Comparison of ENCODE assay signal across 8 cellular contexts in genomic region chr6:166956444-166957086, GRCh38. TPM values are rescaled to one million over a fixed set of nuclear protein-coding genes. Genes with fewer than 3 reads are reported as not detected.
DNase-seq lines count a peak whose midpoint lies in the region; ATAC-seq and TF ChIP-seq lines count a peak whose summit lies in the region.

Gene RNASET2, minus strand, starts transcription at chr6:166956550. Its CDS starts 368 bp downstream, at chr6:166956182.

- peak; percentile 96 to 100 (median 99) for DNase-seq in CD4-positive, alpha-beta T cell
- DNase-seq in HK-2 (ENCODE audit: unreplicated experiment): peak; percentile 97
- DNase-seq in NK-92 (lab: John Stamatoyannopoulos, UW; ENCODE audit: unreplicated experiment): peak; percentile 70
- peak; percentile 100 for DNase-seq in activated CD8-positive, alpha-beta memory T cell treated with anti-CD3 and anti-CD28 coated beads for 24 hours
- DNase-seq in effector CD4-positive, alpha-beta T cell: peak; percentile 99
- DNase-seq in medulla oblongata (ENCODE audit: extremely low spot score): peak; percentile 93
- peak; percentile 96 to 99 (median 99) for DNase-seq in stimulated activated CD4-positive, alpha-beta T cell treated with anti-CD3 and anti-CD28 coated beads, TNF-alpha, amount 100 ng/mL, for 48 hours (ENCODE audit: low read depth in 3 of 3)

- peak within 1 kb of the TSS; percentile 95 for H3K4me3 Mint-ChIP-seq in CD4-positive, alpha-beta T cell

- H3K27ac Mint-ChIP-seq in CD4-positive, alpha-beta T cell: peak within 1 kb of the TSS; percentile 93

- ATAC-seq in CD4-positive, alpha-beta T cell (ENCODE audit: poor library complexity): peak; percentile 81
- ATAC-seq in GM19452 (IDR thresholded peaks at IDR 0.05; ENCODE audit: unreplicated experiment): peak; percentile 53

- POLR2A ChIA-PET in CD4-positive, alpha-beta T cell (lab: Charles Lee): interaction anchor here (0.6 to 3.4 kb wide), 21 partner anchors 9 to 614 kb away, joined by 3 to 32 read pairs (median 4); partner anchors contain the start of genes CEP43, RPS6KA2 and SFT2D1

- no peaks in the 10 kb centered on the region for H3K9me3 Mint-ChIP-seq in CD4-positive, alpha-beta T cell

- peaks cover 37% of the 10 kb centered on the region for H3K36me3 Mint-ChIP-seq in CD4-positive, alpha-beta T cell (ENCODE audit: low read depth)

- no peaks in the 10 kb centered on the region for H3K27me3 ChIP-seq in CD4-positive, alpha-beta T cell (ENCODE audit: control insufficient read depth, insufficient read depth, low read length)

- no peak for TF ChIP-seq CTCF in CD4-positive, alpha-beta T cell (IDR thresholded peaks at IDR 0.05)

- H3K27ac ChIP-seq in CD4-positive, alpha-beta T cell (ENCODE audit: low read depth, low read length): peak within 1 kb of the TSS; percentile 88

- intact Hi-C loops in CD4-positive, alpha-beta T cell (cut with DNase I, micrococcal nuclease): loop anchor here (2.0 to 10.0 kb wide), 4 partner anchors 40 to 868 kb away; partner anchors contain the start of genes AFDN (in 1 of the 2), CEP43 (in 1 of the 2) and RPS6KA2 (in 1 of the 2)

- no peaks in the 10 kb centered on the region for H3K27me3 Mint-ChIP-seq in CD4-positive, alpha-beta T cell

- H3K4me1 Mint-ChIP-seq in CD4-positive, alpha-beta T cell (ENCODE audit: low read depth): peaks cover 76% of the 10 kb centered on the region

- CTCF ChIA-PET in CD4-positive, alpha-beta T cell (lab: Charles Lee): interaction anchor here (0.8 to 10.0 kb wide), 2 partner anchors 13 to 32 kb away, joined by 3 to 50 read pairs; no protein-coding TSS in a partner anchor

- no peaks in the 10 kb centered on the region for H3K9me3 ChIP-seq in CD4-positive, alpha-beta T cell (ENCODE audit: control insufficient read depth, low read length)

RNA-seq across cellular contexts. Expression of gene RNASET2, which starts in this region (rescaled TPM):
- 100 to 1,000 TPM; 164 to 165 TPM for total RNA-seq in CD4-positive, alpha-beta T cell

Comparison
In these comparisons a context has a peak if more than half of its experiments do, and no peak if none do; other contexts are left out.
1. Peak in every context shown above with its lines: DNase-seq, ATAC-seq and H3K27ac ChIP-seq.